In genomic region chr7:128385988-128386387, GRCh38 we compare ENCODE assay signal across 2 cellular contexts. TPM values are rescaled to one million over a fixed set of nuclear protein-coding genes. Genes with fewer than 3 reads are reported as not detected.
"Had no signal": no experiment of that assay in that cellular context is flagged by ENCODE, and none has a peak within 500 bp of the region (broad histone marks: within the 10 kb centered on the region; RNA-seq: fewer than 3 reads in every experiment).

No MANE protein-coding gene starts in this region.

RNA-seq across cellular contexts. Expression of gene PRRT4, which starts 24.5 kb away (rescaled TPM):
- total RNA-seq: activated CD4-positive, alpha-beta memory T cell treated with anti-CD3 and anti-CD28 coated beads, Interleukin-2, amount 10 ng/mL, durations not matched to agents 7 days and 5 days; dermis blood vessel endothelial cell had no signal
